Comparison of ENCODE assay signal across 36 cellular contexts in genomic region chr6:36277946-36278465, GRCh38. TPM values are rescaled to one million over a fixed set of nuclear protein-coding genes. Genes with fewer than 3 reads are reported as not detected.
"Had no signal": no experiment of that assay in that cellular context is flagged by ENCODE, and none has a peak within 500 bp of the region (broad histone marks: within the 10 kb centered on the region; RNA-seq: fewer than 3 reads in every experiment).

No MANE protein-coding gene starts in this region.

- H3K27me3 ChIP-seq: Peyer's patch had no signal

- H3K9me3 ChIP-seq: MG63, Peyer's patch had no signal

- H3K4me3 ChIP-seq: MG63, Peyer's patch had no signal

- H3K4me1 ChIP-seq: Peyer's patch had no signal

- H3K27ac ChIP-seq: brain microvascular endothelial cell, Peyer's patch, WERI-Rb-1 had no signal

- H3K36me3 ChIP-seq: brain microvascular endothelial cell, MG63, Peyer's patch, WERI-Rb-1 had no signal

- DNase-seq: activated CD4-positive, alpha-beta memory T cell treated with anti-CD3 and anti-CD28 coated beads, Interleukin-2, amount 10 ng/mL, durations not matched to agents 7 days and 5 days; activated CD4-positive, alpha-beta T cell treated with anti-CD3 and anti-CD28 coated beads for 1 hour; activated CD4-positive, alpha-beta T cell treated with anti-CD3 and anti-CD28 coated beads for 48 hours; activated CD4-positive, CD25-positive, alpha-beta regulatory T cell; activated CD8-positive, alpha-beta memory T cell treated with anti-CD3 and anti-CD28 coated beads for 24 hours; activated CD8-positive, alpha-beta memory T cell treated with anti-CD3 and anti-CD28 coated beads, Interleukin-2, amount 10 ng/mL, durations not matched to agents 7 days and 5 days; activated CD8-positive, alpha-beta memory T cell treated with anti-CD3 and anti-CD28 coated beads, Interleukin-2, amount 50 U/mL, for 48 hours; activated effector memory CD4-positive, alpha-beta T cell treated with Interleukin-2 at 50 U/mL for 16 hours; activated naive CD4-positive, alpha-beta T cell treated with anti-CD3 and anti-CD28 coated beads, Interleukin-2, amount 10 ng/mL, durations not matched to agents 7 days and 5 days; activated naive CD8-positive, alpha-beta T cell treated with anti-CD3 and anti-CD28 coated beads, Interleukin-2, amount 50 U/mL, for 24 hours; activated T-cell treated with anti-CD3 and anti-CD28 coated beads, Interleukin-2, amount 50 U/mL, for 48 hours; amniotic stem cell; aorta; brain microvascular endothelial cell; central memory CD4-positive, alpha-beta T cell; Kasumi-1; KG1; MG63; NCI-H1092; NCI-H1436 treated with DMSO at 0.1 percent for 48 hours; NCI-H1694 treated with DMSO at 0.1 percent for 48 hours; NCI-H2029; NCI-H510A; NCI-H526; NCI-H748 treated with DMSO at 0.1 percent for 48 hours; PC-3; Peyer's patch; RPMI8226; SIG-M5; SW 1271; T-helper 1 cell; T-helper 2 cell; T-helper 9 cell; WERI-Rb-1 had no signal

RNA-seq across cellular contexts. Expression of gene PNPLA1, which starts 8.1 kb away (rescaled TPM):
- total RNA-seq: activated CD8-positive, alpha-beta memory T cell treated with anti-CD3 and anti-CD28 coated beads, Interleukin-2, amount 10 ng/mL, durations not matched to agents 7 days and 5 days; cerebellum; Right ventricle myocardium inferior had no signal

RNA-seq across cellular contexts. Expression of gene BNIP5, which starts 58.7 kb away (rescaled TPM):
- total RNA-seq: activated CD4-positive, alpha-beta memory T cell treated with anti-CD3 and anti-CD28 coated beads, Interleukin-2, amount 10 ng/mL, durations not matched to agents 7 days and 5 days; activated CD8-positive, alpha-beta memory T cell treated with anti-CD3 and anti-CD28 coated beads, Interleukin-2, amount 10 ng/mL, durations not matched to agents 7 days and 5 days; aorta; cerebellum; PC-3; Right ventricle myocardium inferior had no signal
